In genomic region chr10:114437456-114438292, GRCh38 we compare ENCODE assay signal across 7 cellular contexts. TPM values are rescaled to one million over a fixed set of nuclear protein-coding genes. Genes with fewer than 3 reads are reported as not detected.
DNase-seq lines count a peak whose midpoint lies in the region; ATAC-seq and TF ChIP-seq lines count a peak whose summit lies in the region.

No MANE protein-coding gene starts in this region.

- ATAC-seq in HG03280 (IDR thresholded peaks at IDR 0.05; ENCODE audit: unreplicated experiment) = no peak

- peaks cover 32% of the 10 kb centered on the region for H3K36me3 Mint-ChIP-seq in endothelial cell (ENCODE audit: low read depth, unreplicated experiment)

- H3K4me3 Mint-ChIP-seq in endothelial cell (ENCODE audit: unreplicated experiment) = peak overlapping the region; percentile 28

- H3K4me1 Mint-ChIP-seq in endothelial cell (ENCODE audit: unreplicated experiment) = no peaks in the 10 kb centered on the region

- peak; percentile 47 for TF ChIP-seq CTCF in GM12872 (IDR thresholded peaks at IDR 0.05; ENCODE audit: insufficient read depth, low read depth, low read length)
- TF ChIP-seq CTCF in endothelial cell (IDR thresholded peaks at IDR 0.05; ENCODE audit: unreplicated experiment) = peak; percentile 76

- DNase-seq in NAMALWA (ENCODE audit: low spot score) (peak; percentile 20), endothelial cell (ENCODE audit: low spot score) (no peak), renal cortical epithelial cell (ENCODE audit: low read depth) (peak; percentile 15), COLO668 (lab: John Stamatoyannopoulos, UW; ENCODE audit: unreplicated experiment) (no peak), globus pallidus (ENCODE audit: low spot score) (no peak)

- no peaks in the 10 kb centered on the region for H3K9me3 Mint-ChIP-seq in endothelial cell (ENCODE audit: unreplicated experiment)

- no peaks in the 10 kb centered on the region for H3K27me3 Mint-ChIP-seq in endothelial cell (ENCODE audit: unreplicated experiment)

- H3K27ac Mint-ChIP-seq in endothelial cell (ENCODE audit: unreplicated experiment) = no peak overlapping the region

RNA-seq across cellular contexts. Expression of gene AFAP1L2, which starts 33.4 kb away (rescaled TPM):
- 0.77 TPM for total RNA-seq in endothelial cell (ENCODE audit: unreplicated experiment)
- total RNA-seq in renal cortical epithelial cell = 40.1 and 71.4 TPM in 2 replicates

Comparison
In these comparisons a context has a peak if more than half of its experiments do, and no peak if none do; other contexts are left out.
1. DNase-seq: peak in NAMALWA (single experiment) and renal cortical epithelial cell (single experiment); none in endothelial cell (single experiment), COLO668 (single experiment) and globus pallidus (single experiment).
2. RNA of gene AFAP1L2, which starts 33.4 kb away (total RNA-seq): 40.1 to 71.4 TPM in renal cortical epithelial cell; 0.77 TPM in endothelial cell (single experiment); every median in the first group is over 10 times any median in the second.